In genomic region chr3:50345586-50345985, GRCh38 we compare ENCODE assay signal across 8 cellular contexts. TPM values are rescaled to one million over a fixed set of nuclear protein-coding genes. Genes with fewer than 3 reads are reported as not detected.
A peak's percentile ranks its signal among the peaks of the same experiment; 100 is the strongest.
DNase-seq lines count a peak whose midpoint lies in the region; ATAC-seq and TF ChIP-seq lines count a peak whose summit lies in the region.

Gene ZMYND10, minus strand, starts transcription at chr3:50345732. Its CDS starts 153 bp downstream, at chr3:50345579.

- no peaks in the 10 kb centered on the region for H3K9me3 ChIP-seq in mammary epithelial cell (replicated peaks; ENCODE audit: insufficient read depth, low read length)

- no peak for ATAC-seq in HG02840 (IDR thresholded peaks at IDR 0.05; ENCODE audit: low FRiP score, unreplicated experiment)
- ATAC-seq in HG03439 (IDR thresholded peaks at IDR 0.05; ENCODE audit: unreplicated experiment) = no peak

- H3K27ac ChIP-seq in HL-60 (replicated peaks) (0 out of 2 replicates have a peak within 1 kb of the TSS, but pooled peaks have one; percentile 32), mammary epithelial cell (ENCODE audit: insufficient read depth, low read depth, low read length) (no peak within 1 kb of the TSS)

- H4K20me1 ChIP-seq in mammary epithelial cell (ENCODE audit: insufficient read depth, low read length) = no peaks in the 10 kb centered on the region

- H3K4me2 ChIP-seq in mammary epithelial cell (ENCODE audit: insufficient read depth, low read depth, low read length) = peak within 1 kb of the TSS; percentile 98

- peaks cover 12% of the 10 kb centered on the region for H3K79me2 ChIP-seq in mammary epithelial cell (ENCODE audit: insufficient read depth, low read length)

- peaks cover 2% of the 10 kb centered on the region for H3K36me3 ChIP-seq in mammary epithelial cell (ENCODE audit: insufficient read depth, low read length)
- H3K36me3 ChIP-seq in kidney epithelial cell (ENCODE audit: control insufficient read depth, insufficient read depth, low read length) = peaks cover 1% of the 10 kb centered on the region

- POLR2A ChIA-PET in AG04449 (lab: Yijun Ruan, JAX) = interaction anchor here (1.2 kb wide), 1 partner anchor 8 kb away, joined by 4 read pairs; no protein-coding TSS in a partner anchor

- dilution Hi-C loops in mammary epithelial cell (cut with HindIII; ENCODE audit: low sequenced_read_pairs) = no loop called here

- DNase-seq in AG04449 (ENCODE audit: low read depth, low spot score) (no peak), HL-60 (ENCODE audit: low read depth in 1 of 2, low spot score in 1 of 2) (peak in 1 of 2 experiments; percentile 74), mammary epithelial cell (peak; percentile 31), kidney epithelial cell (ENCODE audit: low read depth) (no peak)
- peak; percentile 77 to 78 for DNase-seq in stimulated activated CD4-positive, alpha-beta T cell treated with anti-CD3 and anti-CD28 coated beads, Interleukin-2, amount 100 ng/mL, for 48 hours

- no peak within 1 kb of the TSS for H3K9ac ChIP-seq in mammary epithelial cell (ENCODE audit: insufficient read depth, low read length)

- in situ Hi-C loops in mammary epithelial cell (cut with MboI; ENCODE audit: low sequenced_read_pairs in 2 of 2) = loop anchor here in 1 of 2 donors (5.0 to 10.0 kb wide), 2 partner anchors 79 to 202 kb away; no protein-coding TSS in a partner anchor

- intact Hi-C loops in mammary epithelial cell (cut with micrococcal nuclease) = no loop called here

- peak within 1 kb of the TSS; percentile 81 for H2AFZ ChIP-seq in mammary epithelial cell (ENCODE audit: low read depth, low read length)

- CTCF ChIA-PET in AG04449 (lab: Yijun Ruan, JAX) (interaction anchor here (1.0 to 16.7 kb wide), 6 partner anchors 8 to 270 kb away, joined by 3 to 473 read pairs (median 10); partner anchors contain the start of gene MAPKAPK3), mammary epithelial cell (lab: Charles Lee; ENCODE audit: low non-redundant PET) (interaction anchor here (0.6 kb wide), 1 partner anchor 46 kb away, joined by 3 read pairs; the partner anchor contains the start of genes HYAL3 and NAA80)

- H3K4me1 ChIP-seq in mammary epithelial cell (ENCODE audit: insufficient read depth, low read length) = peaks cover 18% of the 10 kb centered on the region

- no peak for TF ChIP-seq CTCF in AG04449 (IDR thresholded peaks at IDR 0.05; ENCODE audit: insufficient read depth, low read length, missing control alignments)
- TF ChIP-seq CTCF in HL-60 (IDR thresholded peaks at IDR 0.05; ENCODE audit: insufficient read depth, low read length) = no peak
- no peak for TF ChIP-seq CTCF in WI38 (IDR thresholded peaks at IDR 0.05; ENCODE audit: low read depth, low read length)
- TF ChIP-seq CTCF in mammary epithelial cell (conservative IDR thresholded peaks at IDR 0.05 in 1 of 2, IDR thresholded peaks at IDR 0.05 in 1 of 2; ENCODE audit: extremely low read depth in 1 of 2, insufficient read depth in 1 of 2, low read depth in 1 of 2, low read length in 2 of 2) = no peak
- no peak for TF ChIP-seq CTCF in kidney epithelial cell (IDR thresholded peaks at IDR 0.05; ENCODE audit: insufficient read depth, low read length, poor library complexity, severe bottlenecking)

- no TSS peak for BruUV-seq in mammary epithelial cell (replicated peaks; lab: Mats Ljungman, UMichigan)

- 9% methylated on average over 6 of the region's 35 CpGs for WGBS in mammary epithelial cell (ENCODE audit: low coverage, missing lambda C conversion rate)

- H3K4me3 ChIP-seq in AG04449 (ENCODE audit: low read depth, low read length) (peak within 1 kb of the TSS; percentile 61), HL-60 (replicated peaks; ENCODE audit: insufficient read depth, low read length) (peak within 1 kb of the TSS; percentile 39), WI38 (ENCODE audit: low read depth, low read length) (peak within 1 kb of the TSS; percentile 54), mammary epithelial cell (replicated peaks in 1 of 3; ENCODE audit: insufficient read depth in 1 of 3, low read depth in 2 of 3, low read length in 3 of 3) (peak within 1 kb of the TSS; percentile 29 to 54 (median 44)), kidney epithelial cell (ENCODE audit: low read depth, low read length) (peak within 1 kb of the TSS; percentile 41)

- no peaks in the 10 kb centered on the region for H3K27me3 ChIP-seq in HL-60 (ENCODE audit: insufficient read depth, poor library complexity, severe bottlenecking)
- H3K27me3 ChIP-seq in mammary epithelial cell (ENCODE audit: insufficient read depth, low read length) = no peaks in the 10 kb centered on the region
- peaks cover 5% of the 10 kb centered on the region for H3K27me3 ChIP-seq in kidney epithelial cell (ENCODE audit: control insufficient read depth, insufficient read depth, low read length)

RNA-seq across cellular contexts. Expression of gene ZMYND10, which starts in this region (rescaled TPM):
- total RNA-seq in mammary epithelial cell = under 1 TPM; 0.33 to 0.52 TPM
- 0.33 TPM for polyA plus RNA-seq in mammary epithelial cell
- polyA minus RNA-seq in mammary epithelial cell = not detected
- 1.7 TPM in 1 of 2 replicates, not detected in the other for total RNA-seq in kidney epithelial cell

Comparison
In these comparisons a context has a peak if more than half of its experiments do, and no peak if none do; other contexts are left out.
1. Peak in DNase-seq, H3K4me3 ChIP-seq and H3K4me2 ChIP-seq in mammary epithelial cell; RNA of the gene not detected or under 1 TPM.
2. DNase-seq: peak in stimulated activated CD4-positive, alpha-beta T cell treated with anti-CD3 and anti-CD28 coated beads, Interleukin-2, amount 100 ng/mL, for 48 hours (2 of 2); none in AG04449 (single experiment) and kidney epithelial cell (single experiment).
3. Peak in every context shown above with its lines, with median percentiles within 50 percentile points of each other: H3K4me3 ChIP-seq.